Comparison of ENCODE assay signal across 19 cellular contexts in genomic region chr3:149227591-149228268, GRCh38. TPM values are rescaled to one million over a fixed set of nuclear protein-coding genes. Genes with fewer than 3 reads are reported as not detected.
"Had no signal": no experiment of that assay in that cellular context is flagged by ENCODE, and none has a peak within 500 bp of the region (broad histone marks: within the 10 kb centered on the region; RNA-seq: fewer than 3 reads in every experiment).

No MANE protein-coding gene starts in this region.

- H3K9me3 ChIP-seq: esophagus muscularis mucosa, ovary, right atrium auricular region, suprapubic skin, thyroid gland, upper lobe of right lung, vagina had no signal

- ATAC-seq: effector memory CD8-positive, alpha-beta T cell; foreskin keratinocyte; left colon; left ventricle myocardium superior; naive thymus-derived CD4-positive, alpha-beta T cell; stimulated activated naive CD8-positive, alpha-beta T cell treated with anti-CD3 and anti-CD28 coated beads, Interleukin-15, Interleukin-2, amounts not matched to agents 100 U/mL and 50 U/mL, for 24 hours; upper lobe of right lung had no signal

- H3K4me3 ChIP-seq: esophagus muscularis mucosa, lung, ovary, right atrium auricular region, suprapubic skin, thyroid gland, upper lobe of right lung, vagina had no signal

- H3K27ac ChIP-seq: epithelial cell of prostate, esophagus muscularis mucosa, foreskin keratinocyte, ovary, right atrium auricular region, suprapubic skin, thyroid gland, upper lobe of right lung, vagina had no signal

- H3K36me3 ChIP-seq: esophagus muscularis mucosa, ovary, right atrium auricular region, suprapubic skin, thyroid gland, upper lobe of right lung, vagina had no signal

- DNase-seq: effector memory CD8-positive, alpha-beta T cell; foreskin keratinocyte; left colon; left ventricle myocardium superior; naive thymus-derived CD4-positive, alpha-beta T cell; ovary; small intestine; stimulated activated CD4-positive, alpha-beta T cell treated with anti-CD3 and anti-CD28 coated beads, Interleukin-12 subunit alpha, Interleukin-12 subunit beta, amount 100 ng/mL, for 4 hours; stimulated activated naive CD8-positive, alpha-beta T cell treated with anti-CD3 and anti-CD28 coated beads, Interleukin-15, Interleukin-2, amounts not matched to agents 100 U/mL and 50 U/mL, for 24 hours; thyroid gland; upper lobe of right lung had no signal

- H3K27me3 ChIP-seq: esophagus muscularis mucosa, foreskin keratinocyte, ovary, right atrium auricular region, suprapubic skin, thyroid gland, upper lobe of right lung, vagina had no signal

- FAIRE-seq: colon, small intestine had no signal

RNA-seq across cellular contexts. Expression of gene CP, which starts 6.1 kb away (rescaled TPM):
- total RNA-seq: foreskin keratinocyte, kidney epithelial cell had no signal
- polyA plus RNA-seq: foreskin keratinocyte had no signal
